ENCODE assay signal across 1 cellular context in genomic region chr2:88066543-88066942, GRCh38.
TF ChIP-seq lines count a peak whose summit lies in the region.

No MANE protein-coding gene starts in this region.

TF ChIP-seq in WTC11, 78 proteins besides CTCF, POLR2A, EP300 and RAD21 (continued from another document):
- TF ChIP-seq ZBTB43 (CRISPR knock-in tag; IDR thresholded peaks at IDR 0.05) (no peak), ZNF232 (CRISPR knock-in tag; IDR thresholded peaks at IDR 0.05) (no peak), ZNF121 (CRISPR knock-in tag; IDR thresholded peaks at IDR 0.05) (no peak)
